ENCODE assay signal across 15 cellular contexts in genomic region chr17:7312432-7313027, GRCh38. TPM values are rescaled to one million over a fixed set of nuclear protein-coding genes. Genes with fewer than 3 reads are reported as not detected.
DNase-seq lines count a peak whose midpoint lies in the region; ATAC-seq, FAIRE-seq and TF ChIP-seq lines count a peak whose summit lies in the region.
"Had no signal": no experiment of that assay in that cellular context is flagged by ENCODE, and none has a peak within 500 bp of the region (broad histone marks: within the 10 kb centered on the region; RNA-seq: fewer than 3 reads in every experiment).

No MANE protein-coding gene starts in this region.

- H3K4me1 ChIP-seq in RWPE2 (ENCODE audit: insufficient read depth, poor library complexity, severe bottlenecking), result peaks cover 11% of the 10 kb centered on the region

- peak overlapping the region; percentile 78 for H3K27ac ChIP-seq in RWPE2 (ENCODE audit: poor library complexity, severe bottlenecking)

- no peaks in the 10 kb centered on the region for H3K9me3 Mint-ChIP-seq in stimulated activated naive CD8-positive, alpha-beta T cell treated with anti-CD3 and anti-CD28 coated beads, Interleukin-15, Interleukin-2, amounts not matched to agents 100 ng/mL and 50 ng/mL, for 24 hours
- no peaks in the 10 kb centered on the region for H3K9me3 Mint-ChIP-seq in endothelial cell (ENCODE audit: unreplicated experiment)
- H3K9me3 Mint-ChIP-seq in type B pancreatic cell, result no peaks in the 10 kb centered on the region

- no peaks in the 10 kb centered on the region for H3K9me3 ChIP-seq in RWPE2 (ENCODE audit: severe bottlenecking)

- H3K4me3 ChIP-seq in RWPE2 (ENCODE audit: severe bottlenecking), result no peak overlapping the region

- ATAC-seq in stimulated activated naive CD8-positive, alpha-beta T cell treated with anti-CD3 and anti-CD28 coated beads, Interleukin-15, Interleukin-2, amounts not matched to agents 100 U/mL and 50 U/mL, for 24 hours, result no peak
- no peak for ATAC-seq in RWPE2 (ENCODE audit: low read depth)
- no peak for ATAC-seq in HG02759 (IDR thresholded peaks at IDR 0.05; ENCODE audit: unreplicated experiment)
- ATAC-seq in GM21360 (IDR thresholded peaks at IDR 0.05; ENCODE audit: unreplicated experiment), result no peak
- ATAC-seq: left cardiac atrium had no signal

- H3K4me3 Mint-ChIP-seq in stimulated activated naive CD8-positive, alpha-beta T cell treated with anti-CD3 and anti-CD28 coated beads, Interleukin-15, Interleukin-2, amounts not matched to agents 100 ng/mL and 50 ng/mL, for 24 hours, result peak overlapping the region; percentile 93
- H3K4me3 Mint-ChIP-seq in endothelial cell (ENCODE audit: unreplicated experiment), result peak overlapping the region; percentile 69
- peak overlapping the region; percentile 87 for H3K4me3 Mint-ChIP-seq in type B pancreatic cell

- peaks cover 65% of the 10 kb centered on the region for H3K4me1 Mint-ChIP-seq in stimulated activated naive CD8-positive, alpha-beta T cell treated with anti-CD3 and anti-CD28 coated beads, Interleukin-15, Interleukin-2, amounts not matched to agents 100 ng/mL and 50 ng/mL, for 24 hours (ENCODE audit: low read depth)
- H3K4me1 Mint-ChIP-seq in endothelial cell (ENCODE audit: unreplicated experiment) (peaks cover 46% of the 10 kb centered on the region), type B pancreatic cell (ENCODE audit: unreplicated experiment) (peaks cover 43% of the 10 kb centered on the region)

- DNase-seq in stimulated activated naive CD8-positive, alpha-beta T cell treated with anti-CD3 and anti-CD28 coated beads, Interleukin-15, Interleukin-2, amounts not matched to agents 100 U/mL and 50 U/mL, for 24 hours, result no peak
- DNase-seq in RWPE2 (ENCODE audit: low spot score), result no peak
- no peak for DNase-seq in endothelial cell (ENCODE audit: low spot score)
- DNase-seq in type B pancreatic cell (ENCODE audit: extremely low spot score, unreplicated experiment), result no peak
- DNase-seq in GM19239 (ENCODE audit: insufficient read length, low spot score), result no peak
- DNase-seq: amygdala, COR-L47, NCI-H446, occipital lobe, SHP77 treated with DMSO at 0.1 percent for 48 hours had no signal

- TF ChIP-seq CTCF in RWPE2 (IDR thresholded peaks at IDR 0.05; ENCODE audit: poor library complexity, severe bottlenecking) (no peak), endothelial cell (IDR thresholded peaks at IDR 0.05; ENCODE audit: unreplicated experiment) (no peak), type B pancreatic cell (conservative IDR thresholded peaks at IDR 0.05) (no peak)

- H3K27me3 Mint-ChIP-seq in stimulated activated naive CD8-positive, alpha-beta T cell treated with anti-CD3 and anti-CD28 coated beads, Interleukin-15, Interleukin-2, amounts not matched to agents 100 ng/mL and 50 ng/mL, for 24 hours, result no peaks in the 10 kb centered on the region
- H3K27me3 Mint-ChIP-seq in endothelial cell (ENCODE audit: unreplicated experiment) (peaks cover 22% of the 10 kb centered on the region), type B pancreatic cell (no peaks in the 10 kb centered on the region)

- peak overlapping the region; percentile 83 for H3K27ac Mint-ChIP-seq in stimulated activated naive CD8-positive, alpha-beta T cell treated with anti-CD3 and anti-CD28 coated beads, Interleukin-15, Interleukin-2, amounts not matched to agents 100 ng/mL and 50 ng/mL, for 24 hours
- peak overlapping the region; percentile 74 for H3K27ac Mint-ChIP-seq in endothelial cell (ENCODE audit: unreplicated experiment)
- H3K27ac Mint-ChIP-seq in type B pancreatic cell, result peak overlapping the region; percentile 82

- H3K36me3 ChIP-seq in RWPE2 (ENCODE audit: low read depth), result peaks cover 75% of the 10 kb centered on the region

- no peak for FAIRE-seq in GM19239 (lab: Jason Lieb, UNC)
- FAIRE-seq: frontal cortex had no signal

- no peaks in the 10 kb centered on the region for H3K27me3 ChIP-seq in RWPE2 (ENCODE audit: insufficient read depth, poor library complexity, severe bottlenecking)

- peaks cover 71% of the 10 kb centered on the region for H3K36me3 Mint-ChIP-seq in stimulated activated naive CD8-positive, alpha-beta T cell treated with anti-CD3 and anti-CD28 coated beads, Interleukin-15, Interleukin-2, amounts not matched to agents 100 ng/mL and 50 ng/mL, for 24 hours (ENCODE audit: low read depth)
- peaks cover 52% of the 10 kb centered on the region for H3K36me3 Mint-ChIP-seq in endothelial cell (ENCODE audit: low read depth, unreplicated experiment)
- H3K36me3 Mint-ChIP-seq in type B pancreatic cell, result peaks cover 33% of the 10 kb centered on the region

RNA-seq across cellular contexts. Expression of gene GPS2, which starts 2.6 kb away (rescaled TPM):
- 56.8 TPM for total RNA-seq in endothelial cell (ENCODE audit: unreplicated experiment)
- total RNA-seq in type B pancreatic cell (ENCODE audit: low replicate concordance), result 75.0 and 75.4 TPM in 2 replicates

RNA-seq across cellular contexts. Expression of gene EIF5A, which starts 5.1 kb away (rescaled TPM):
- total RNA-seq in endothelial cell (ENCODE audit: unreplicated experiment) (362 TPM), type B pancreatic cell (ENCODE audit: low replicate concordance) (454 and 510 TPM in 2 replicates)

RNA-seq across cellular contexts. Expression of gene NEURL4, which starts 16.6 kb away (rescaled TPM):
- total RNA-seq in endothelial cell (ENCODE audit: unreplicated experiment), result 55.7 TPM
- 49.9 and 61.5 TPM in 2 replicates for total RNA-seq in type B pancreatic cell (ENCODE audit: low replicate concordance)

RNA-seq across cellular contexts. Expression of gene YBX2, which starts 18.1 kb away (rescaled TPM):
- total RNA-seq in endothelial cell (ENCODE audit: unreplicated experiment) (14.6 TPM), type B pancreatic cell (ENCODE audit: low replicate concordance) (4.5 and 7.0 TPM in 2 replicates)

RNA-seq across cellular contexts. Expression of gene ACAP1, which starts 23.8 kb away (rescaled TPM):
- total RNA-seq in endothelial cell (ENCODE audit: unreplicated experiment) (5.5 TPM), type B pancreatic cell (ENCODE audit: low replicate concordance) (3.2 and 8.3 TPM in 2 replicates)
- total RNA-seq: occipital lobe had no signal
